In the genomic region with DNA sequence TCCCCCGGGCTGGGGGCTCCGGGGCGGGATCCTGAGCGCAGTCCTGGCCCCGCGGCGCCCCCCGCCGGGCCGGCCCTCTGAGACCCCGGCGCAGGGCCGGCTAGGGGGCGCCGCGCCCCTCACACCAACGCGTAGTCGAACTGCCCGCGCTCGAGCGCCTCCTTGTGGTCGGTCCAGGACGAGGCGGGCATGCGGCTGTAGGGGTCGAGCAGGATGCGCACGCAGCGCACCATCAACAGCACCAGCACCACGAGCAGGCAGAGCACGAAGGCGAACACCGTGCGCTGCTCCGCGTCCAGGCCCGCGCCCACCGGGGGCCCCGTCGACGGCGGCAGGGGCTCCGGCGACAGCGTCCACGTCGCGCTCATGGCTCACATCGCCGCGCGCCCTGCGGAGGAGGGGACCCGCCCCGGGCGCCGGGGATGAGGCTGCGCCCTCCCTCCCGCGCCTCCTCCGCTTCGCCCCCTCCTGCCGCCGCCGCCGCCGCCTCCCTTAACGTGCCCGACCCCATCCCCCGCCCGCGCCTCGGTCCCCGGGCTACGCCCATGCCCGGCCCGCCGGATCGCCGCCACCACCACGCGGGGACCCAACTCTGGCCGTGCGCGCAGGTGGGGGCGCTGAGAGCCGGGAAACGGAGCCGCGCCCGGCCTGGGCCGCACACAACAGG, we compare ENCODE assay signal across 8 cellular contexts. TPM values are rescaled to one million over a fixed set of nuclear protein-coding genes. Genes with fewer than 3 reads are reported as not detected.
DNase-seq lines count a peak whose midpoint lies in the region; ATAC-seq and TF ChIP-seq lines count a peak whose summit lies in the region.

No MANE protein-coding gene starts in this region.

- H3K9me3 Mint-ChIP-seq in activated naive CD4-positive, alpha-beta T cell treated with anti-CD3 and anti-CD28 coated beads, Interleukin-2, amount 10 ng/mL, durations not matched to agents 7 days and 5 days = no peaks in the 10 kb centered on the region

- H3K4me1 Mint-ChIP-seq in activated naive CD4-positive, alpha-beta T cell treated with anti-CD3 and anti-CD28 coated beads, Interleukin-2, amount 10 ng/mL, durations not matched to agents 7 days and 5 days = peaks cover 24% of the 10 kb centered on the region

- peak overlapping the region; percentile 74 for H3K4me3 Mint-ChIP-seq in activated naive CD4-positive, alpha-beta T cell treated with anti-CD3 and anti-CD28 coated beads, Interleukin-2, amount 10 ng/mL, durations not matched to agents 7 days and 5 days

- DNase-seq in M059J (ENCODE audit: low read depth) = peak; percentile 53
- DNase-seq in activated naive CD4-positive, alpha-beta T cell treated with anti-CD3 and anti-CD28 coated beads, Interleukin-2, amount 10 ng/mL, durations not matched to agents 7 days and 5 days = peak; percentile 87
- DNase-seq in left ventricle myocardium superior = peak; percentile 81
- peak; percentile 95 for DNase-seq in retina

- CTCF ChIA-PET in activated naive CD4-positive, alpha-beta T cell treated with anti-CD3 and anti-CD28 coated beads, Interleukin-2, amount 10 ng/mL, durations not matched to agents 7 days and 5 days (lab: Charles Lee) = no interaction called here

- intact Hi-C loops in left ventricle myocardium superior (cut with micrococcal nuclease) = no loop called here

- H3K27ac Mint-ChIP-seq in activated naive CD4-positive, alpha-beta T cell treated with anti-CD3 and anti-CD28 coated beads, Interleukin-2, amount 10 ng/mL, durations not matched to agents 7 days and 5 days = peak overlapping the region; percentile 63

- peak overlapping the region; percentile 48; the same call in 1 of the 2 replicates for H3K9ac ChIP-seq in ES-I3 (ENCODE audit: low read depth, low read length)

- H3K27me3 Mint-ChIP-seq in activated naive CD4-positive, alpha-beta T cell treated with anti-CD3 and anti-CD28 coated beads, Interleukin-2, amount 10 ng/mL, durations not matched to agents 7 days and 5 days = peaks cover 4% of the 10 kb centered on the region

- ATAC-seq in SK-N-SH treated with all-trans-retinoic acid at 6 μM for 48 hours (peak; percentile 16), left ventricle myocardium superior (no peak), HG03025 (IDR thresholded peaks at IDR 0.05; ENCODE audit: low FRiP score, unreplicated experiment) (no peak), HG02571 (IDR thresholded peaks at IDR 0.05; ENCODE audit: unreplicated experiment) (no peak)

- H3K36me3 ChIP-seq in ES-I3 (ENCODE audit: insufficient read depth, low read length) = no peaks in the 10 kb centered on the region

- H3K36me3 Mint-ChIP-seq in activated naive CD4-positive, alpha-beta T cell treated with anti-CD3 and anti-CD28 coated beads, Interleukin-2, amount 10 ng/mL, durations not matched to agents 7 days and 5 days = peaks cover 2% of the 10 kb centered on the region

- no peaks in the 10 kb centered on the region for H3K9me3 ChIP-seq in ES-I3 (ENCODE audit: control insufficient read depth, insufficient read depth, low read length)

- peaks cover 3% of the 10 kb centered on the region; the same call in 1 of the 2 replicates for H3K4me1 ChIP-seq in ES-I3 (ENCODE audit: insufficient read depth, low read length)

TF ChIP-seq in SK-N-SH treated with all-trans-retinoic acid at 6 μM for 48 hours, 23 proteins besides CTCF, POLR2A, EP300 and RAD21:
- TF ChIP-seq TCF4 (CRISPR knock-in tag; IDR thresholded peaks at IDR 0.05; ENCODE audit: borderline replicate concordance) (no peak), TSHZ2 (CRISPR knock-in tag; IDR thresholded peaks at IDR 0.05) (no peak), ZFP3 (CRISPR knock-in tag; IDR thresholded peaks at IDR 0.05) (0 out of 2 replicates have a peak, but pooled peaks have one; percentile 60), ZNF8 (CRISPR knock-in tag; IDR thresholded peaks at IDR 0.05) (no peak)
TF ChIP-seq in SK-N-SH treated with all-trans-retinoic acid at 6 μM for 48 hours: peak in this region for 1.

RNA-seq across cellular contexts. Expression of gene CTXN1, which starts 0.6 kb away (rescaled TPM):
- 6.7 and 10.1 TPM in 2 replicates for total RNA-seq in M059J (2014; rRNA removed; shearing (Covaris generic))
- 0.20 TPM for total RNA-seq in left ventricle myocardium superior

RNA-seq across cellular contexts. Expression of gene SNAPC2, which starts 5.2 kb away (rescaled TPM):
- total RNA-seq in M059J (2014; rRNA removed; shearing (Covaris generic)) = 16.0 and 16.1 TPM in 2 replicates
- total RNA-seq in left ventricle myocardium superior = 9.7 TPM

RNA-seq across cellular contexts. Expression of gene TGFBR3L, which starts 10.7 kb away (rescaled TPM):
- 1.1 and 2.9 TPM in 2 replicates for total RNA-seq in M059J (2014; rRNA removed; shearing (Covaris generic))
- 11.4 TPM for total RNA-seq in left ventricle myocardium superior

RNA-seq across cellular contexts. Expression of gene TIMM44, which starts 18.2 kb away (rescaled TPM):
- total RNA-seq in M059J (2014; rRNA removed; shearing (Covaris generic)) = 41.4 and 57.6 TPM in 2 replicates
- total RNA-seq in left ventricle myocardium superior = 115 TPM

RNA-seq across cellular contexts. Expression of gene MAP2K7, which starts 21.6 kb away (rescaled TPM):
- 6.8 and 8.3 TPM in 2 replicates for total RNA-seq in M059J (2014; rRNA removed; shearing (Covaris generic))
- 30.4 TPM for total RNA-seq in left ventricle myocardium superior
